9 cellular contexts compared by ENCODE assay signal in genomic region chr4:152938237-152938969, GRCh38. TPM values are rescaled to one million over a fixed set of nuclear protein-coding genes. Genes with fewer than 3 reads are reported as not detected.
DNase-seq lines count a peak whose midpoint lies in the region; ATAC-seq and TF ChIP-seq lines count a peak whose summit lies in the region.
"Had no signal": no experiment of that assay in that cellular context is flagged by ENCODE, and none has a peak within 500 bp of the region (broad histone marks: within the 10 kb centered on the region; RNA-seq: fewer than 3 reads in every experiment).

No MANE protein-coding gene starts in this region.

- H3K9ac ChIP-seq in BLaER1 = no peak overlapping the region

- H3K4me1 Mint-ChIP-seq in nephron = peaks cover 14% of the 10 kb centered on the region

- H3K27ac Mint-ChIP-seq in nephron = peak overlapping the region in 2 of 3 experiments; percentile 62 to 67

- no peak for ATAC-seq in activated CD4-positive, CD25-positive, alpha-beta regulatory T cell treated with anti-CD3 and anti-CD28 coated beads, Interleukin-2, amount 50 U/mL, for 24 hours
- no peak for ATAC-seq in HG03442 (IDR thresholded peaks at IDR 0.05; ENCODE audit: unreplicated experiment)

- H3K4me3 ChIP-seq in BLaER1 (peak overlapping the region; percentile 67), LNCaP clone FGC (ENCODE audit: low read depth, low read length) (peak overlapping the region; percentile 80), ectodermal cell (ENCODE audit: insufficient read depth, low read depth, low read length) (peak overlapping the region; percentile 68)

- H3K4me1 ChIP-seq in BLaER1 = peaks cover 27% of the 10 kb centered on the region
- H3K4me1 ChIP-seq in ectodermal cell (ENCODE audit: control insufficient read depth, insufficient read depth, low read length) = no peaks in the 10 kb centered on the region

- H3K9me3 ChIP-seq in BLaER1 = peaks cover 5% of the 10 kb centered on the region; the same call in 1 of the 2 replicates
- H3K9me3 ChIP-seq in ectodermal cell (ENCODE audit: control insufficient read depth, low read length) = no peaks in the 10 kb centered on the region
- H3K9me3 ChIP-seq: body of pancreas had no signal

- H3K27me3 ChIP-seq in BLaER1 (peaks cover 71% of the 10 kb centered on the region), ectodermal cell (ENCODE audit: control insufficient read depth, insufficient read depth, low read length, poor library complexity, severe bottlenecking) (peaks cover 57% of the 10 kb centered on the region)
- H3K27me3 ChIP-seq: body of pancreas had no signal

- 47 to 52% methylated on average over 17 to 18 of the region's 18 CpGs for WGBS in ectodermal cell, 2 experiments

- no peak overlapping the region for H3K27ac ChIP-seq in BLaER1
- H3K27ac ChIP-seq in ectodermal cell (ENCODE audit: insufficient read depth, low read depth, low read length, poor library complexity, severe bottlenecking) = no peak overlapping the region

- peaks cover 44% of the 10 kb centered on the region for H4K20me1 ChIP-seq in BLaER1

- H3K36me3 ChIP-seq in BLaER1 (no peaks in the 10 kb centered on the region), ectodermal cell (ENCODE audit: control insufficient read depth, insufficient read depth, low read length) (no peaks in the 10 kb centered on the region)

- H3K4me3 Mint-ChIP-seq in nephron = peak overlapping the region; percentile 83 to 92 (median 90)

- H3K27me3 Mint-ChIP-seq in nephron (ENCODE audit: low read depth) = peaks cover 59% of the 10 kb centered on the region

- DNase-seq in LNCaP clone FGC (ENCODE audit: low read depth) = no peak
- no peak for DNase-seq in NCI-H2081 treated with DMSO at 0.1 percent for 48 hours (lab: John Stamatoyannopoulos, UW)
- DNase-seq in activated CD4-positive, alpha-beta T cell treated with anti-CD3 and anti-CD28 coated beads for 4 hours = no peak

- H3K36me3 Mint-ChIP-seq in nephron (ENCODE audit: low read depth) = no peaks in the 10 kb centered on the region

- no peaks in the 10 kb centered on the region for H3K9me3 Mint-ChIP-seq in nephron

- H3K4me2 ChIP-seq in BLaER1 = peak overlapping the region; percentile 99

- TF ChIP-seq CTCF in LNCaP clone FGC (IDR thresholded peaks at IDR 0.05; ENCODE audit: control insufficient read depth, extremely low read depth, insufficient read depth) = no peak
- no peak for TF ChIP-seq CTCF in nephron (IDR thresholded peaks at IDR 0.05; ENCODE audit: unreplicated experiment in 3 of 3)

RNA-seq across cellular contexts. Expression of gene FHDC1, which starts 2.3 kb away (rescaled TPM):
- polyA plus RNA-seq in ectodermal cell (2013, experiment 1 of 4) = 6.6 TPM
- 7.7 TPM for polyA plus RNA-seq in ectodermal cell (2013, experiment 2 of 4)
- polyA plus RNA-seq in ectodermal cell (2013, experiment 3 of 4) = 4.6 TPM
- polyA plus RNA-seq in ectodermal cell (2013, experiment 4 of 4) = 4.3 TPM
